18 cellular contexts compared by ENCODE assay signal in genomic region chr6:38482466-38482865, GRCh38.
DNase-seq lines count a peak whose midpoint lies in the region; ATAC-seq and TF ChIP-seq lines count a peak whose summit lies in the region.
"Had no signal": no experiment of that assay in that cellular context is flagged by ENCODE, and none has a peak within 500 bp of the region (broad histone marks: within the 10 kb centered on the region; RNA-seq: fewer than 3 reads in every experiment).

No MANE protein-coding gene starts in this region.

- CTCF ChIA-PET in IMR-90 (lab: Yijun Ruan, JAX) (interaction anchor here (0.6 to 1.3 kb wide), 3 partner anchors 12 to 453 kb away, joined by 3 to 4 read pairs (median 4); no protein-coding TSS in a partner anchor), GM10248 (lab: Yijun Ruan, JAX) (interaction anchor here (1.2 to 7.1 kb wide), 7 partner anchors 9 to 450 kb away, joined by 3 to 57 read pairs (median 6); no protein-coding TSS in a partner anchor), A673 (lab: Charles Lee) (no interaction called here)

- H3K9me3 ChIP-seq in IMR-90 (ENCODE audit: control insufficient read depth, insufficient read depth, low read length) = no peaks in the 10 kb centered on the region
- H3K9me3 ChIP-seq in A673 (ENCODE audit: low read depth, low read length, poor library complexity, severe bottlenecking) = no peaks in the 10 kb centered on the region
- H3K9me3 ChIP-seq: BLaER1 had no signal

- no TSS peak for BruUV-seq in IMR-90 (replicated peaks; lab: Mats Ljungman, UMichigan)
- BruUV-seq in A673 (replicated peaks; lab: Mats Ljungman, UMichigan) = no TSS peak

- no peak for TF ChIP-seq RAD21 in IMR-90 (IDR thresholded peaks at IDR 0.05; ENCODE audit: low read length)

- 0 out of 4 replicates have a peak, but pooled peaks cover 0 to 4% of the 10 kb centered on the region in 2 experiments for H3K79me1 ChIP-seq in IMR-90 (ENCODE audit: low read depth in 1 of 2, low read length in 2 of 2)

- H2BK15ac ChIP-seq in IMR-90 (ENCODE audit: low read depth, low read length) = no peak overlapping the region

- no peak overlapping the region for H3K4me2 ChIP-seq in IMR-90 (ENCODE audit: low read depth, low read length)
- H3K4me2 ChIP-seq: BLaER1, GM23338 had no signal

- H3K27me3 ChIP-seq in IMR-90 (ENCODE audit: control insufficient read depth, insufficient read depth, low read length) = no peaks in the 10 kb centered on the region
- no peaks in the 10 kb centered on the region for H3K27me3 ChIP-seq in A673 (replicated peaks; ENCODE audit: insufficient read depth, low read depth, low read length, poor library complexity)
- H3K27me3 ChIP-seq: BLaER1 had no signal

- H3K9me1 ChIP-seq in IMR-90 (ENCODE audit: insufficient read depth, low read length) = peaks cover 8% of the 10 kb centered on the region; the same call in 1 of the 2 replicates

- H4K5ac ChIP-seq in IMR-90 (ENCODE audit: low read depth, low read length) = no peak overlapping the region

- dilution Hi-C loops in IMR-90 (cut with HindIII; ENCODE audit: low sequenced_read_pairs, unreplicated experiment) = no loop called here

- POLR2A ChIA-PET in IMR-90 (lab: Charles Lee; ENCODE audit: unreplicated experiment) (no interaction called here), GM10248 (lab: Yijun Ruan, JAX) (interaction anchor here (0.7 kb wide), 1 partner anchor 93 kb away, joined by 13 read pairs; no protein-coding TSS in a partner anchor), A673 (lab: Charles Lee; ENCODE audit: low non-redundant PET) (no interaction called here)

- H2BK5ac ChIP-seq in IMR-90 (ENCODE audit: low read depth, low read length, poor library complexity, severe bottlenecking) = no peak overlapping the region

- no peak overlapping the region for H3K9ac ChIP-seq in IMR-90 (ENCODE audit: low read depth, low read length)
- H3K9ac ChIP-seq: BLaER1 had no signal

- WGBS in IMR-90 (ENCODE audit: extremely low coverage in 2 of 2, insufficient read length in 1 of 2), 2 experiments = no CpG with 5 or more reads among the region's 1 CpG

- H3K56ac ChIP-seq in IMR-90 (ENCODE audit: extremely low read depth, insufficient read depth, low read length) = no peak overlapping the region

- H2AFZ ChIP-seq in IMR-90 (replicated peaks; ENCODE audit: low read length, poor library complexity) = no peak overlapping the region
- H2AFZ ChIP-seq: GM23338 had no signal

- H2AK9ac ChIP-seq in IMR-90 (replicated peaks; ENCODE audit: low read depth, low read length, poor library complexity) = no peak overlapping the region

- TF ChIP-seq CTCF in IMR-90 (conservative IDR thresholded peaks at IDR 0.05; ENCODE audit: low read depth, low read length) = no peak
- TF ChIP-seq CTCF in fibroblast of villous mesenchyme (IDR thresholded peaks at IDR 0.05; ENCODE audit: insufficient read depth, low read depth, low read length) = no peak
- TF ChIP-seq CTCF in GM10248 (IDR thresholded peaks at IDR 0.05; ENCODE audit: control extremely low read depth, extremely low read depth, low read depth, missing control alignments) = no peak
- no peak for TF ChIP-seq CTCF in A673 (conservative IDR thresholded peaks at IDR 0.05; ENCODE audit: low read depth, low read length)

- H3K36me3 ChIP-seq in IMR-90 (ENCODE audit: control insufficient read depth, insufficient read depth, low read length) (no peaks in the 10 kb centered on the region), A673 (ENCODE audit: insufficient read depth, low read length, poor library complexity, severe bottlenecking) (no peaks in the 10 kb centered on the region)
- H3K36me3 ChIP-seq: BLaER1 had no signal

- no peaks in the 10 kb centered on the region for H4K20me1 ChIP-seq in IMR-90 (ENCODE audit: insufficient read depth, low read length)
- H4K20me1 ChIP-seq: BLaER1 had no signal

- no peak overlapping the region for H3K18ac ChIP-seq in IMR-90 (ENCODE audit: low read depth, low read length)

- DNase-seq in IMR-90 (peak; percentile 22), amniotic epithelial cell (ENCODE audit: low read depth) (peak; percentile 84), fibroblast of villous mesenchyme (ENCODE audit: low read depth) (peak; percentile 28), GM10248 (ENCODE audit: extremely low spot score) (no peak), A673 (ENCODE audit: low spot score) (no peak), H4 (ENCODE audit: low spot score) (no peak), inferior parietal cortex (ENCODE audit: extremely low spot score) (no peak)
- DNase-seq: CD8-positive, alpha-beta T cell; DMS79; NCI-H1048; NCI-H1436 treated with DMSO at 0.1 percent for 48 hours; NCI-H2029 treated with DMSO at 0.1 percent for 48 hours; NCI-H510A; NCI-H774 had no signal

- H3K14ac ChIP-seq in IMR-90 (replicated peaks; ENCODE audit: low read depth, low read length) = no peak overlapping the region

- no peak overlapping the region for H4K91ac ChIP-seq in IMR-90 (ENCODE audit: insufficient read depth, low read depth, low read length)

- 0 out of 2 replicates have a peak, but pooled peaks cover 2% of the 10 kb centered on the region for H3K4me1 ChIP-seq in IMR-90 (ENCODE audit: control insufficient read depth, insufficient read depth, low read length)
- peaks cover 10% of the 10 kb centered on the region for H3K4me1 ChIP-seq in A673 (ENCODE audit: insufficient read depth, low read length, poor library complexity, severe bottlenecking)

- no peak for ATAC-seq in IMR-90 (ENCODE audit: low read depth)
- ATAC-seq: CD8-positive, alpha-beta T cell; GM23338; K562 had no signal

- 0 out of 2 replicates have a peak overlapping the region, but pooled peaks have one; percentile 44 for H2BK20ac ChIP-seq in IMR-90 (ENCODE audit: low read depth, low read length)

- no peak overlapping the region for H2AK5ac ChIP-seq in IMR-90 (ENCODE audit: low read depth, low read length)

- no peak for TF ChIP-seq POLR2A in IMR-90 (IDR thresholded peaks at IDR 0.05; ENCODE audit: low read depth, low read length)

- H3K4me3 ChIP-seq in IMR-90 (ENCODE audit: insufficient read depth, low read depth, low read length) = no peak overlapping the region
- no peak overlapping the region for H3K4me3 ChIP-seq in fibroblast of villous mesenchyme (ENCODE audit: low read depth, low read length)
- no peak overlapping the region for H3K4me3 ChIP-seq in A673 (ENCODE audit: low read depth, low read length, poor library complexity, severe bottlenecking)
- H3K4me3 ChIP-seq: BLaER1, GM23338, K562, SK-N-MC had no signal

- no peak overlapping the region for H3K4ac ChIP-seq in IMR-90 (ENCODE audit: low read depth, low read length)

- intact Hi-C loops in IMR-90 (cut with micrococcal nuclease) (no loop called here), A673 (cut with micrococcal nuclease; ENCODE audit: unreplicated experiment) (no loop called here)

- no peak overlapping the region for H4K8ac ChIP-seq in IMR-90 (ENCODE audit: low read depth in 2 of 2, low read length in 2 of 2)

- H3K27ac ChIP-seq in IMR-90 (ENCODE audit: insufficient read depth, low read length) (no peak overlapping the region), A673 (ENCODE audit: low read depth, low read length, poor library complexity, severe bottlenecking) (no peak overlapping the region)
- H3K27ac ChIP-seq: BLaER1, SK-N-MC had no signal

- H2BK120ac ChIP-seq in IMR-90 (ENCODE audit: low read depth, low read length) = no peak overlapping the region

- in situ Hi-C loops in IMR-90 (cut with MboI; ENCODE audit: low sequenced_read_pairs) = no loop called here

- peak overlapping the region; percentile 10; the same call in 1 of the 2 replicates for H3K23ac ChIP-seq in IMR-90 (ENCODE audit: low read depth, low read length)

TF ChIP-seq in IMR-90, 13 proteins besides CTCF, POLR2A, EP300 and RAD21:
- TF ChIP-seq BHLHE40 (IDR thresholded peaks at IDR 0.05; ENCODE audit: low read depth, low read length) (no peak), FOS (IDR thresholded peaks at IDR 0.05; ENCODE audit: low read depth, low read length) (no peak), RFX5 (IDR thresholded peaks at IDR 0.05; ENCODE audit: low read depth, low read length) (no peak), NFE2L2 (IDR thresholded peaks at IDR 0.05; ENCODE audit: low read depth, low read length) (no peak), MAZ (IDR thresholded peaks at IDR 0.05; ENCODE audit: borderline replicate concordance, low read depth, low read length) (no peak), CHD1 (IDR thresholded peaks at IDR 0.05; ENCODE audit: low read depth, low read length) (no peak), CEBPB (IDR thresholded peaks at IDR 0.05; ENCODE audit: low read depth, low read length) (no peak), MAFK (IDR thresholded peaks at IDR 0.05; ENCODE audit: low read depth, low read length) (no peak), MXI1 (IDR thresholded peaks at IDR 0.05; ENCODE audit: borderline replicate concordance, low read depth, low read length) (no peak)
- TF ChIP-seq, protein P1, sequence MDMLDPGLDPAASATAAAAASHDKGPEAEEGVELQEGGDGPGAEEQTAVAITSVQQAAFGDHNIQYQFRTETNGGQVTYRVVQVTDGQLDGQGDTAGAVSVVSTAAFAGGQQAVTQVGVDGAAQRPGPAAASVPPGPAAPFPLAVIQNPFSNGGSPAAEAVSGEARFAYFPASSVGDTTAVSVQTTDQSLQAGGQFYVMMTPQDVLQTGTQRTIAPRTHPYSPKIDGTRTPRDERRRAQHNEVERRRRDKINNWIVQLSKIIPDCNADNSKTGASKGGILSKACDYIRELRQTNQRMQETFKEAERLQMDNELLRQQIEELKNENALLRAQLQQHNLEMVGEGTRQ (IDR thresholded peaks at IDR 0.05; ENCODE audit: low read depth, low read length) = no peak
- TF ChIP-seq, protein P2, sequence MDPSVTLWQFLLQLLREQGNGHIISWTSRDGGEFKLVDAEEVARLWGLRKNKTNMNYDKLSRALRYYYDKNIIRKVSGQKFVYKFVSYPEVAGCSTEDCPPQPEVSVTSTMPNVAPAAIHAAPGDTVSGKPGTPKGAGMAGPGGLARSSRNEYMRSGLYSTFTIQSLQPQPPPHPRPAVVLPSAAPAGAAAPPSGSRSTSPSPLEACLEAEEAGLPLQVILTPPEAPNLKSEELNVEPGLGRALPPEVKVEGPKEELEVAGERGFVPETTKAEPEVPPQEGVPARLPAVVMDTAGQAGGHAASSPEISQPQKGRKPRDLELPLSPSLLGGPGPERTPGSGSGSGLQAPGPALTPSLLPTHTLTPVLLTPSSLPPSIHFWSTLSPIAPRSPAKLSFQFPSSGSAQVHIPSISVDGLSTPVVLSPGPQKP (IDR thresholded peaks at IDR 0.05; ENCODE audit: borderline replicate concordance, low read depth, low read length) = no peak
TF ChIP-seq in IMR-90: peak in this region for 0.

Comparison
In these comparisons a context has a peak if more than half of its experiments do, and no peak if none do; other contexts are left out.
1. DNase-seq: peak in IMR-90 (single experiment), amniotic epithelial cell (single experiment) and fibroblast of villous mesenchyme (single experiment); none in GM10248 (single experiment), A673 (single experiment), H4 (single experiment) and inferior parietal cortex (single experiment).